ENCODE assay signal across 9 cellular contexts in the genomic region with DNA sequence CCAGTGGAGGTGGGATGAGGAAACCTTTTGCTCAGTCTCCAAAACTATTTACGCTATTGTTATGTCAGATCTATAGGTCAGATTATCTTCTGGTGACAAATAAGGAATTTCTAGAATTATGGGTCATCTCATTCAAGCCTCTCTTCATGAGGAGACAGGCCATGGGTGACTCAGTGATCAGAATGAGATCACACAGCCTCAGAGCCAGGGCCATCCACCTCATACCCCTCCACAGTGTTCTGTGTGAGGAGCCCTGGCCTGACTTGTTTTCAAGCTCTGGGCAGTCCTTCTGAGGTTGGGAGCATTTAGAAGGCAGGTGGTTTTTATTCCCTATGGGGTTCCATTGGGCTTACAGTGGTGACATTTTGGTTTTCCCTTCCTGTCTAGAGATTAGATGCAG. TPM values are rescaled to one million over a fixed set of nuclear protein-coding genes. Genes with fewer than 3 reads are reported as not detected.
DNase-seq lines count a peak whose midpoint lies in the region; ATAC-seq and TF ChIP-seq lines count a peak whose summit lies in the region.
"Had no signal": no experiment of that assay in that cellular context is flagged by ENCODE, and none has a peak within 500 bp of the region (broad histone marks: within the 10 kb centered on the region; RNA-seq: fewer than 3 reads in every experiment).

No MANE protein-coding gene starts in this region.

- peak; percentile 50 for DNase-seq in choroid plexus epithelial cell (ENCODE audit: low read depth)
- no peak for DNase-seq in neural progenitor cell (ENCODE audit: low spot score)
- DNase-seq in RPMI8226 = no peak
- DNase-seq: DMS153 had no signal

- H3K36me3 Mint-ChIP-seq in IgD-negative memory B cell (peaks cover 23% of the 10 kb centered on the region), neural progenitor cell (peaks cover 21% of the 10 kb centered on the region)

- H3K9me3 Mint-ChIP-seq in IgD-negative memory B cell (peaks cover 0 to 4% (median 4%) of the 10 kb centered on the region in 3 donors), neural progenitor cell (peaks cover 8% of the 10 kb centered on the region)

- H4K20me1 ChIP-seq in BLaER1 = peaks cover 67% of the 10 kb centered on the region
- peaks cover 82% of the 10 kb centered on the region for H4K20me1 ChIP-seq in neural progenitor cell (ENCODE audit: low read depth)

- H3K4me3 ChIP-seq in BLaER1 (no peak overlapping the region), choroid plexus epithelial cell (ENCODE audit: low read depth, low read length) (no peak overlapping the region), neural progenitor cell (no peak overlapping the region)

- H3K9ac ChIP-seq in BLaER1 (no peak overlapping the region), neural progenitor cell (no peak overlapping the region)

- H3K9me3 ChIP-seq in BLaER1 (peaks cover 5% of the 10 kb centered on the region; the same call in 1 of the 2 replicates), neural progenitor cell (ENCODE audit: low read depth) (no peaks in the 10 kb centered on the region)

- no peaks in the 10 kb centered on the region for H3K27me3 Mint-ChIP-seq in IgD-negative memory B cell
- H3K27me3 Mint-ChIP-seq in neural progenitor cell (ENCODE audit: insufficient read depth, low read depth) = no peaks in the 10 kb centered on the region

- H3K36me3 ChIP-seq in BLaER1 (peaks cover 26% of the 10 kb centered on the region; the same call in 1 of the 2 replicates), neural progenitor cell (no peaks in the 10 kb centered on the region)

- peak overlapping the region in 2 of 3 donors; percentile 41 to 60 for H3K27ac Mint-ChIP-seq in IgD-negative memory B cell
- peak overlapping the region; percentile 17 for H3K27ac Mint-ChIP-seq in neural progenitor cell

- ATAC-seq in HG02938 (IDR thresholded peaks at IDR 0.05; ENCODE audit: unreplicated experiment) = no peak
- ATAC-seq in HG03565 (IDR thresholded peaks at IDR 0.05; ENCODE audit: unreplicated experiment) = no peak
- ATAC-seq in GM18858 (IDR thresholded peaks at IDR 0.05; ENCODE audit: unreplicated experiment) = no peak

- H3K79me2 ChIP-seq in neural progenitor cell (ENCODE audit: low read depth) = peaks cover 18% of the 10 kb centered on the region

- H3K27ac ChIP-seq in BLaER1 = no peak overlapping the region
- H3K27ac ChIP-seq in neural progenitor cell = no peak overlapping the region

- no peak overlapping the region for H2AFZ ChIP-seq in neural progenitor cell (replicated peaks)

- H3F3A ChIP-seq in neural progenitor cell (ENCODE audit: low read depth) = no peaks in the 10 kb centered on the region

- TF ChIP-seq CTCF in choroid plexus epithelial cell (conservative IDR thresholded peaks at IDR 0.05; ENCODE audit: low read depth, low read length) = no peak
- TF ChIP-seq CTCF in neural progenitor cell (IDR thresholded peaks at IDR 0.05) = no peak

- H3K27me3 ChIP-seq in BLaER1 (no peaks in the 10 kb centered on the region), neural progenitor cell (no peaks in the 10 kb centered on the region)

- H3K4me1 ChIP-seq in BLaER1 = peaks cover 46% of the 10 kb centered on the region
- H3K4me1 ChIP-seq in neural progenitor cell = peaks cover 45% of the 10 kb centered on the region

- H3K4me3 Mint-ChIP-seq in IgD-negative memory B cell (peak overlapping the region in 1 of 4 donors; percentile 32), neural progenitor cell (no peak overlapping the region)

- H3K4me1 Mint-ChIP-seq in IgD-negative memory B cell (peaks cover 46 to 59% (median 58%) of the 10 kb centered on the region in 3 donors), neural progenitor cell (peaks cover 38% of the 10 kb centered on the region)

- peak overlapping the region; percentile 48 for H3K4me2 ChIP-seq in BLaER1
- H3K4me2 ChIP-seq in neural progenitor cell = no peak overlapping the region

RNA-seq across cellular contexts. Expression of a gene that starts 26.5 kb away (rescaled TPM):
- 18.8 TPM for polyA plus RNA-seq in IgD-negative memory B cell
- 21.4 and 38.0 TPM in 2 replicates for total RNA-seq in neural progenitor cell (ENCODE audit: low replicate concordance)
